In genomic region chr3:185656321-185656840, GRCh38 we compare ENCODE assay signal across 12 cellular contexts.
A peak's percentile ranks its signal among the peaks of the same experiment; 100 is the strongest.
DNase-seq lines count a peak whose midpoint lies in the region; ATAC-seq, FAIRE-seq and TF ChIP-seq lines count a peak whose summit lies in the region.
"Had no signal": no experiment of that assay in that cellular context is flagged by ENCODE, and none has a peak within 500 bp of the region (broad histone marks: within the 10 kb centered on the region; RNA-seq: fewer than 3 reads in every experiment).

No MANE protein-coding gene starts in this region.

- no peaks in the 10 kb centered on the region for H3K27me3 Mint-ChIP-seq in CD8-positive, alpha-beta T cell (ENCODE audit: low read depth)

- no peaks in the 10 kb centered on the region for H3K27me3 ChIP-seq in SK-N-SH (ENCODE audit: insufficient read depth)
- H3K27me3 ChIP-seq in CD8-positive, alpha-beta T cell (ENCODE audit: insufficient read depth, low read length) = no peaks in the 10 kb centered on the region
- H3K27me3 ChIP-seq: BLaER1 treated with 17β-estradiol and CSF1 and Interleukin-3, amounts not matched to agents 10 nM and 100 nM had no signal

- H3K4me3 ChIP-seq in A549 (no peak overlapping the region), SK-N-SH (ENCODE audit: low read depth in 2 of 2, low read length in 1 of 2) (no peak overlapping the region), fibroblast of pulmonary artery (replicated peaks; ENCODE audit: low read depth, low read length) (no peak overlapping the region)
- no peak overlapping the region for H3K4me3 ChIP-seq in CD8-positive, alpha-beta T cell (ENCODE audit: low read depth, low read length)
- H3K4me3 ChIP-seq: BLaER1 treated with 17β-estradiol and CSF1 and Interleukin-3, amounts not matched to agents 10 nM and 100 nM had no signal

- no peak for TF ChIP-seq RAD21 in A549 (conservative IDR thresholded peaks at IDR 0.05 in 1 of 2, IDR thresholded peaks at IDR 0.05 in 1 of 2)
- no peak for TF ChIP-seq RAD21 in SK-N-SH (IDR thresholded peaks at IDR 0.05; ENCODE audit: low read length)

- H3F3A ChIP-seq in SK-N-SH (replicated peaks; ENCODE audit: insufficient read depth) = peaks cover 57% of the 10 kb centered on the region

- H3K79me2 ChIP-seq in SK-N-SH (ENCODE audit: insufficient read depth) = peaks cover 17% of the 10 kb centered on the region; the same call in 1 of the 2 replicates

- TF ChIP-seq CTCF in A549 (IDR thresholded peaks at IDR 0.05) (no peak), SK-N-SH (IDR thresholded peaks at IDR 0.05) (no peak), fibroblast of pulmonary artery (IDR thresholded peaks at IDR 0.05; ENCODE audit: low read length, missing control alignments) (no peak)
- no peak for TF ChIP-seq CTCF in CD8-positive, alpha-beta T cell (IDR thresholded peaks at IDR 0.05)

- no peak for FAIRE-seq in A549 (lab: Jason Lieb, UNC)

- no peak overlapping the region for H3K27ac Mint-ChIP-seq in CD8-positive, alpha-beta T cell
- H3K27ac Mint-ChIP-seq: naive thymus-derived CD4-positive, alpha-beta T cell had no signal

- intact Hi-C loops in CD8-positive, alpha-beta T cell (cut with DNase I, micrococcal nuclease) = no loop called here

- no peak for TF ChIP-seq EP300 in A549 (IDR thresholded peaks at IDR 0.05)
- peak in 1 of 2 experiments; percentile 81; a peak in 2 of 4 replicates for TF ChIP-seq EP300 in SK-N-SH (IDR thresholded peaks at IDR 0.05; ENCODE audit: borderline replicate concordance in 1 of 2, low read depth in 1 of 2, low read length in 1 of 2)

- H3K27ac ChIP-seq in A549 = peak overlapping the region; percentile 60 to 62; a peak in 3 of 6 replicates
- peak overlapping the region; percentile 47 to 95; a peak in 3 of 4 replicates for H3K27ac ChIP-seq in SK-N-SH (ENCODE audit: low read depth in 2 of 2, low read length in 1 of 2)
- H3K27ac ChIP-seq in CD8-positive, alpha-beta T cell (ENCODE audit: low read depth, low read length) = no peak overlapping the region
- H3K27ac ChIP-seq: BLaER1 treated with 17β-estradiol and CSF1 and Interleukin-3, amounts not matched to agents 10 nM and 100 nM had no signal

- peaks cover 18% of the 10 kb centered on the region for H4K20me1 ChIP-seq in SK-N-SH (ENCODE audit: insufficient read depth)
- H4K20me1 ChIP-seq: BLaER1 treated with 17β-estradiol and CSF1 and Interleukin-3, amounts not matched to agents 10 nM and 100 nM had no signal

- TF ChIP-seq POLR2A in A549 (IDR thresholded peaks at IDR 0.05; ENCODE audit: low read length) = no peak

- DNase-seq in A549 (ENCODE audit: low read depth in 1 of 2, low spot score in 1 of 2) = no peak
- DNase-seq in SK-N-SH = no peak
- DNase-seq in fibroblast of pulmonary artery (ENCODE audit: low read depth) = peak; percentile 99
- peak; percentile 31 for DNase-seq in occipital lobe (lab: John Stamatoyannopoulos, UW)
- DNase-seq in CD8-positive, alpha-beta T cell = no peak
- no peak for DNase-seq in NCI-H2029 (lab: John Stamatoyannopoulos, UW)
- DNase-seq in iPS-NIHi11 (ENCODE audit: low spot score) = no peak
- DNase-seq: activated naive CD4-positive, alpha-beta T cell treated with Interleukin-2 at 50 U/mL for 16 hours; naive thymus-derived CD4-positive, alpha-beta T cell; SHP77 treated with DMSO at 0.1 percent for 48 hours had no signal

- CTCF ChIA-PET in A549 (lab: Yijun Ruan, JAX) = interaction anchor here (1.4 kb wide), 2 partner anchors 106 to 287 kb away, joined by 3 to 4 read pairs; no protein-coding TSS in a partner anchor
- CTCF ChIA-PET in SK-N-SH (lab: Yijun Ruan, JAX) = interaction anchor here (0.6 to 1.4 kb wide), 4 partner anchors 21 to 760 kb away, joined by 3 to 10 read pairs (median 4); no protein-coding TSS in a partner anchor
- CTCF ChIA-PET in CD8-positive, alpha-beta T cell (lab: Charles Lee) = interaction anchor here (0.7 kb wide), 1 partner anchor 84 kb away, joined by 3 read pairs; no protein-coding TSS in a partner anchor

- H3K36me3 ChIP-seq in SK-N-SH (replicated peaks in 1 of 2; ENCODE audit: control insufficient read depth in 1 of 2, insufficient read depth in 2 of 2, low read length in 1 of 2) = peaks cover 26 to 47% of the 10 kb centered on the region in 2 experiments
- no peaks in the 10 kb centered on the region for H3K36me3 ChIP-seq in CD8-positive, alpha-beta T cell (ENCODE audit: insufficient read depth, low read length)
- H3K36me3 ChIP-seq: BLaER1 treated with 17β-estradiol and CSF1 and Interleukin-3, amounts not matched to agents 10 nM and 100 nM had no signal

- POLR2A ChIA-PET in A549 (lab: Yijun Ruan, JAX) (interaction anchor here (0.6 kb wide), 1 partner anchor 298 kb away, joined by 3 read pairs; no protein-coding TSS in a partner anchor), SK-N-SH (lab: Yijun Ruan, JAX) (no interaction called here)
- POLR2A ChIA-PET in CD8-positive, alpha-beta T cell (lab: Charles Lee) = no interaction called here

- no peak overlapping the region for H3K4me3 Mint-ChIP-seq in CD8-positive, alpha-beta T cell
- H3K4me3 Mint-ChIP-seq: naive thymus-derived CD4-positive, alpha-beta T cell had no signal

- no peak overlapping the region for H2AFZ ChIP-seq in SK-N-SH (ENCODE audit: low read depth)

- H3K9me3 Mint-ChIP-seq in CD8-positive, alpha-beta T cell = no peaks in the 10 kb centered on the region
- H3K9me3 Mint-ChIP-seq: naive thymus-derived CD4-positive, alpha-beta T cell had no signal

- 78% methylated on average over 8 of the region's 8 CpGs for WGBS in A549 (ENCODE audit: missing lambda C conversion rate)
- WGBS in SK-N-SH (ENCODE audit: low lambda C conversion rate) = 18% methylated on average over 8 of the region's 8 CpGs

- no peaks in the 10 kb centered on the region for H3K36me3 Mint-ChIP-seq in CD8-positive, alpha-beta T cell
- H3K36me3 Mint-ChIP-seq: naive thymus-derived CD4-positive, alpha-beta T cell had no signal

- peak overlapping the region; percentile 61 for H3K9ac ChIP-seq in SK-N-SH
- H3K9ac ChIP-seq: BLaER1 treated with 17β-estradiol and CSF1 and Interleukin-3, amounts not matched to agents 10 nM and 100 nM had no signal

- H3K4me2 ChIP-seq in A549 (no peak overlapping the region), SK-N-SH (peak overlapping the region; percentile 56; the same call in 1 of the 2 replicates)
- H3K4me2 ChIP-seq: BLaER1 treated with 17β-estradiol and CSF1 and Interleukin-3, amounts not matched to agents 10 nM and 100 nM had no signal

- H3K4me1 Mint-ChIP-seq in CD8-positive, alpha-beta T cell (ENCODE audit: low read depth) = no peaks in the 10 kb centered on the region

- H3K9me3 ChIP-seq in A549 (no peaks in the 10 kb centered on the region), SK-N-SH (no peaks in the 10 kb centered on the region)
- H3K9me3 ChIP-seq in CD8-positive, alpha-beta T cell (ENCODE audit: low read length) = no peaks in the 10 kb centered on the region
- H3K9me3 ChIP-seq: BLaER1 treated with 17β-estradiol and CSF1 and Interleukin-3, amounts not matched to agents 10 nM and 100 nM had no signal

- H3K9me2 ChIP-seq in SK-N-SH = no peaks in the 10 kb centered on the region

- H3K4me1 ChIP-seq in A549 (peaks cover 35% of the 10 kb centered on the region), SK-N-SH (ENCODE audit: control insufficient read depth in 1 of 2, insufficient read depth in 2 of 2, low read depth in 1 of 2, low read length in 1 of 2) (peaks cover 3 to 52% of the 10 kb centered on the region in 2 experiments; a peak in 3 of 4 replicates)
- peaks cover 3% of the 10 kb centered on the region for H3K4me1 ChIP-seq in CD8-positive, alpha-beta T cell (ENCODE audit: insufficient read depth, low read length)

- peak in 1 of 2 experiments; percentile 36; a peak in 3 of 6 replicates for ATAC-seq in A549
- no peak for ATAC-seq in CD8-positive, alpha-beta T cell
- no peak for ATAC-seq in GM19452 (IDR thresholded peaks at IDR 0.05; ENCODE audit: unreplicated experiment)
- ATAC-seq: naive thymus-derived CD4-positive, alpha-beta T cell had no signal

TF ChIP-seq in A549, 52 proteins besides CTCF, POLR2A, EP300 and RAD21 (continues in another document):
- TF ChIP-seq PBX3 (IDR thresholded peaks at IDR 0.05) (no peak), EHF (CRISPR knock-in tag; IDR thresholded peaks at IDR 0.05) (no peak), BHLHE40 (IDR thresholded peaks at IDR 0.05; ENCODE audit: low read depth, low read length) (no peak)

TF ChIP-seq in SK-N-SH, 30 proteins besides CTCF, POLR2A, EP300 and RAD21 (continues in another document):
- TF ChIP-seq FOSL2 (IDR thresholded peaks at IDR 0.05; ENCODE audit: borderline replicate concordance, low read depth) (peak; percentile 87), REST (IDR thresholded peaks at IDR 0.05; ENCODE audit: low read depth, low read length) (0 out of 2 replicates have a peak, but pooled peaks have one; percentile 19), MEF2A (IDR thresholded peaks at IDR 0.05; ENCODE audit: borderline replicate concordance, low read depth) (peak; percentile 50; the same call in 1 of the 2 replicates), FOXM1 (IDR thresholded peaks at IDR 0.05; ENCODE audit: low read depth) (no peak)

Comparison
In these comparisons a context has a peak if more than half of its experiments do, and no peak if none do; other contexts are left out.
1. DNase-seq: peak in fibroblast of pulmonary artery (single experiment) and occipital lobe (single experiment); none in A549 (0 of 2), SK-N-SH (single experiment), CD8-positive, alpha-beta T cell (0 of 7), NCI-H2029 (single experiment) and iPS-NIHi11 (single experiment).
2. Of the 12 proteins assayed by ChIP-seq in both A549 and SK-N-SH: peak only in A549: none; only in SK-N-SH: FOSL2, PBX3 and REST; in both: none; in neither: 8; mixed calls (peak in some experiments, not most) for 1.